7 cellular contexts compared by ENCODE assay signal in genomic region chr3:111667621-111668239, GRCh38. TPM values are rescaled to one million over a fixed set of nuclear protein-coding genes. Genes with fewer than 3 reads are reported as not detected.
DNase-seq lines count a peak whose midpoint lies in the region; ATAC-seq and TF ChIP-seq lines count a peak whose summit lies in the region.

No MANE protein-coding gene starts in this region.

- H3K27ac ChIP-seq in caudate nucleus (ENCODE audit: low read depth, low read length) (peak overlapping the region; percentile 8), WERI-Rb-1 (no peak overlapping the region)

- H3K27me3 Mint-ChIP-seq in osteocyte (ENCODE audit: unreplicated experiment) = no peaks in the 10 kb centered on the region

- H3K36me3 Mint-ChIP-seq in osteocyte (ENCODE audit: unreplicated experiment) = no peaks in the 10 kb centered on the region

- no peaks in the 10 kb centered on the region for H3K9me3 ChIP-seq in WERI-Rb-1 (ENCODE audit: severe bottlenecking)

- H3K27ac Mint-ChIP-seq in osteocyte (ENCODE audit: unreplicated experiment) = peak overlapping the region; percentile 5

- no peak for TF ChIP-seq CTCF in osteocyte (IDR thresholded peaks at IDR 0.05)
- no peak for TF ChIP-seq CTCF in WERI-Rb-1 (IDR thresholded peaks at IDR 0.05; ENCODE audit: low read depth, low read length)

- H3K4me3 Mint-ChIP-seq in osteocyte (ENCODE audit: unreplicated experiment) = no peak overlapping the region

- H3K36me3 ChIP-seq in WERI-Rb-1 = no peaks in the 10 kb centered on the region

- no peak overlapping the region for H3K4me3 ChIP-seq in WERI-Rb-1 (ENCODE audit: low read depth, low read length)

- no peaks in the 10 kb centered on the region for H3K27me3 ChIP-seq in WERI-Rb-1 (ENCODE audit: insufficient read depth, low read depth, severe bottlenecking)

- H3K4me1 Mint-ChIP-seq in osteocyte (ENCODE audit: unreplicated experiment) = peaks cover 30% of the 10 kb centered on the region

- DNase-seq in T-helper 22 cell (ENCODE audit: low read depth) = peak; percentile 67
- DNase-seq in caudate nucleus (lab: John Stamatoyannopoulos, UW) = peak in 2 of 61 donors; percentile 2 to 7
- DNase-seq in osteocyte (ENCODE audit: extremely low spot score, unreplicated experiment) = no peak
- DNase-seq in WERI-Rb-1 = no peak
- no peak for DNase-seq in NCI-H2196 treated with DMSO at 0.1 percent for 48 hours (lab: John Stamatoyannopoulos, UW; ENCODE audit: unreplicated experiment)

- H3K9me3 Mint-ChIP-seq in osteocyte (ENCODE audit: unreplicated experiment) = no peaks in the 10 kb centered on the region

- ATAC-seq in GM19351 (IDR thresholded peaks at IDR 0.05; ENCODE audit: unreplicated experiment) (peak; percentile 97), HG03139 (IDR thresholded peaks at IDR 0.05; ENCODE audit: unreplicated experiment) (peak; percentile 98)

RNA-seq across cellular contexts. Expression of gene PLCXD2, which starts 6.7 kb away (rescaled TPM):
- 0.91 and 1.6 TPM in 2 replicates for total RNA-seq in osteocyte
